ENCODE assay signal across 1 cellular context in genomic region chr17:65678534-65678933, GRCh38.
TF ChIP-seq lines count a peak whose summit lies in the region.

No MANE protein-coding gene starts in this region.

TF ChIP-seq in H1, 55 proteins besides CTCF, POLR2A, EP300 and RAD21 (continued from another document):
- TF ChIP-seq USF2 (IDR thresholded peaks at IDR 0.05; ENCODE audit: low read length) (no peak), POLR2AphosphoS5 (IDR thresholded peaks at IDR 0.05; ENCODE audit: low read depth, low read length) (no peak)
- TF ChIP-seq, protein P1, sequence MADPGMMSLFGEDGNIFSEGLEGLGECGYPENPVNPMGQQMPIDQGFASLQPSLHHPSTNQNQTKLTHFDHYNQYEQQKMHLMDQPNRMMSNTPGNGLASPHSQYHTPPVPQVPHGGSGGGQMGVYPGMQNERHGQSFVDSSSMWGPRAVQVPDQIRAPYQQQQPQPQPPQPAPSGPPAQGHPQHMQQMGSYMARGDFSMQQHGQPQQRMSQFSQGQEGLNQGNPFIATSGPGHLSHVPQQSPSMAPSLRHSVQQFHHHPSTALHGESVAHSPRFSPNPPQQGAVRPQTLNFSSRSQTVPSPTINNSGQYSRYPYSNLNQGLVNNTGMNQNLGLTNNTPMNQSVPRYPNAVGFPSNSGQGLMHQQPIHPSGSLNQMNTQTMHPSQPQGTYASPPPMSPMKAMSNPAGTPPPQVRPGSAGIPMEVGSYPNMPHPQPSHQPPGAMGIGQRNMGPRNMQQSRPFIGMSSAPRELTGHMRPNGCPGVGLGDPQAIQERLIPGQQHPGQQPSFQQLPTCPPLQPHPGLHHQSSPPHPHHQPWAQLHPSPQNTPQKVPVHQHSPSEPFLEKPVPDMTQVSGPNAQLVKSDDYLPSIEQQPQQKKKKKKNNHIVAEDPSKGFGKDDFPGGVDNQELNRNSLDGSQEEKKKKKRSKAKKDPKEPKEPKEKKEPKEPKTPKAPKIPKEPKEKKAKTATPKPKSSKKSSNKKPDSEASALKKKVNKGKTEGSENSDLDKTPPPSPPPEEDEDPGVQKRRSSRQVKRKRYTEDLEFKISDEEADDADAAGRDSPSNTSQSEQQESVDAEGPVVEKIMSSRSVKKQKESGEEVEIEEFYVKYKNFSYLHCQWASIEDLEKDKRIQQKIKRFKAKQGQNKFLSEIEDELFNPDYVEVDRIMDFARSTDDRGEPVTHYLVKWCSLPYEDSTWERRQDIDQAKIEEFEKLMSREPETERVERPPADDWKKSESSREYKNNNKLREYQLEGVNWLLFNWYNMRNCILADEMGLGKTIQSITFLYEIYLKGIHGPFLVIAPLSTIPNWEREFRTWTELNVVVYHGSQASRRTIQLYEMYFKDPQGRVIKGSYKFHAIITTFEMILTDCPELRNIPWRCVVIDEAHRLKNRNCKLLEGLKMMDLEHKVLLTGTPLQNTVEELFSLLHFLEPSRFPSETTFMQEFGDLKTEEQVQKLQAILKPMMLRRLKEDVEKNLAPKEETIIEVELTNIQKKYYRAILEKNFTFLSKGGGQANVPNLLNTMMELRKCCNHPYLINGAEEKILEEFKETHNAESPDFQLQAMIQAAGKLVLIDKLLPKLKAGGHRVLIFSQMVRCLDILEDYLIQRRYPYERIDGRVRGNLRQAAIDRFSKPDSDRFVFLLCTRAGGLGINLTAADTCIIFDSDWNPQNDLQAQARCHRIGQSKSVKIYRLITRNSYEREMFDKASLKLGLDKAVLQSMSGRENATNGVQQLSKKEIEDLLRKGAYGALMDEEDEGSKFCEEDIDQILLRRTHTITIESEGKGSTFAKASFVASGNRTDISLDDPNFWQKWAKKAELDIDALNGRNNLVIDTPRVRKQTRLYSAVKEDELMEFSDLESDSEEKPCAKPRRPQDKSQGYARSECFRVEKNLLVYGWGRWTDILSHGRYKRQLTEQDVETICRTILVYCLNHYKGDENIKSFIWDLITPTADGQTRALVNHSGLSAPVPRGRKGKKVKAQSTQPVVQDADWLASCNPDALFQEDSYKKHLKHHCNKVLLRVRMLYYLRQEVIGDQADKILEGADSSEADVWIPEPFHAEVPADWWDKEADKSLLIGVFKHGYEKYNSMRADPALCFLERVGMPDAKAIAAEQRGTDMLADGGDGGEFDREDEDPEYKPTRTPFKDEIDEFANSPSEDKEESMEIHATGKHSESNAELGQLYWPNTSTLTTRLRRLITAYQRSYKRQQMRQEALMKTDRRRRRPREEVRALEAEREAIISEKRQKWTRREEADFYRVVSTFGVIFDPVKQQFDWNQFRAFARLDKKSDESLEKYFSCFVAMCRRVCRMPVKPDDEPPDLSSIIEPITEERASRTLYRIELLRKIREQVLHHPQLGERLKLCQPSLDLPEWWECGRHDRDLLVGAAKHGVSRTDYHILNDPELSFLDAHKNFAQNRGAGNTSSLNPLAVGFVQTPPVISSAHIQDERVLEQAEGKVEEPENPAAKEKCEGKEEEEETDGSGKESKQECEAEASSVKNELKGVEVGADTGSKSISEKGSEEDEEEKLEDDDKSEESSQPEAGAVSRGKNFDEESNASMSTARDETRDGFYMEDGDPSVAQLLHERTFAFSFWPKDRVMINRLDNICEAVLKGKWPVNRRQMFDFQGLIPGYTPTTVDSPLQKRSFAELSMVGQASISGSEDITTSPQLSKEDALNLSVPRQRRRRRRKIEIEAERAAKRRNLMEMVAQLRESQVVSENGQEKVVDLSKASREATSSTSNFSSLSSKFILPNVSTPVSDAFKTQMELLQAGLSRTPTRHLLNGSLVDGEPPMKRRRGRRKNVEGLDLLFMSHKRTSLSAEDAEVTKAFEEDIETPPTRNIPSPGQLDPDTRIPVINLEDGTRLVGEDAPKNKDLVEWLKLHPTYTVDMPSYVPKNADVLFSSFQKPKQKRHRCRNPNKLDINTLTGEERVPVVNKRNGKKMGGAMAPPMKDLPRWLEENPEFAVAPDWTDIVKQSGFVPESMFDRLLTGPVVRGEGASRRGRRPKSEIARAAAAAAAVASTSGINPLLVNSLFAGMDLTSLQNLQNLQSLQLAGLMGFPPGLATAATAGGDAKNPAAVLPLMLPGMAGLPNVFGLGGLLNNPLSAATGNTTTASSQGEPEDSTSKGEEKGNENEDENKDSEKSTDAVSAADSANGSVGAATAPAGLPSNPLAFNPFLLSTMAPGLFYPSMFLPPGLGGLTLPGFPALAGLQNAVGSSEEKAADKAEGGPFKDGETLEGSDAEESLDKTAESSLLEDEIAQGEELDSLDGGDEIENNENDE (IDR thresholded peaks at IDR 0.05; ENCODE audit: insufficient replicate concordance, low read length): no peak
- TF ChIP-seq, protein P2, sequence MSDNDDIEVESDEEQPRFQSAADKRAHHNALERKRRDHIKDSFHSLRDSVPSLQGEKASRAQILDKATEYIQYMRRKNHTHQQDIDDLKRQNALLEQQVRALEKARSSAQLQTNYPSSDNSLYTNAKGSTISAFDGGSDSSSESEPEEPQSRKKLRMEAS (IDR thresholded peaks at IDR 0.05): no peak
